ENCODE assay signal across 19 cellular contexts in the genomic region with DNA sequence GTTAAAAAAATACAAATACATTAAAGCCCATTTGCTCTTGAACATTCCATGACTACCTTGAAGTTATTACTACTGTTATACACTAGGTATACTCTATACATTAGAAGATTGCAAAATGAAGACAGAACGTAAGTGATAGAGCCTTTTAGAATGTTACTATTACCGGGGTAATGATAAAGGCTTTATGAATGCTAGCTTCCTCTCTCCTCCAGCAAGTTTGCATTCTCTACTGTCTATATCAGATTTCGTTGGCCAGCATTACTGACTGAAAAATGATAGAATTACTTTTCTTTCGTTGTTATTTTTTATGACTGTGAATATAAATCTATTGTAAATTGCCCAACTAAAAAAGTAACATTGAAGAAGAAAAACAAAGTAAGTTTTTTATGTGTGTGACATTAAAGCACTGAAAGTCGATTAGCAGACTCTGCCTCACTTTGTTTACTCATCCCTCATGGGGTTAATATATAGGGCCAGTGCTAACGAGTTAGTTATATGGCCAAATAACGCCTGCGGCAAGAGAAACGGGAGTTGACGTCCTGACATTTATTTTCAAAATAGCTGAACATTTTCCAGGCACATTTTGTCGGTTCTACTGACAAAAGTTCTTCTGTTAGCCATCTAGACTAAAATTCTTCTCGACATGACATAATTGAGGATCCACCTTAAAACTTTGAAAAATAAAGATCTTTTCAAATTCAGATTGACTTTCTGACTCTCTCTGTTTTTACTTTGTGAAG.
DNase-seq lines count a peak whose midpoint lies in the region; TF ChIP-seq lines count a peak whose summit lies in the region.
"Had no signal": no experiment of that assay in that cellular context is flagged by ENCODE, and none has a peak within 500 bp of the region (broad histone marks: within the 10 kb centered on the region; RNA-seq: fewer than 3 reads in every experiment).

No MANE protein-coding gene starts in this region.

- peak overlapping the region; percentile 93 for H3K27ac Mint-ChIP-seq in mesothelial cell of epicardium
- H3K27ac Mint-ChIP-seq: CD4-positive, alpha-beta memory T cell; GM23338 had no signal

- H3K9me3 Mint-ChIP-seq in mesothelial cell of epicardium: peaks cover 4% of the 10 kb centered on the region
- H3K9me3 Mint-ChIP-seq: CD4-positive, alpha-beta memory T cell; GM23338 had no signal

- peak; percentile 50 for DNase-seq in EH (ENCODE audit: low read depth)
- DNase-seq in RPMI7951 (ENCODE audit: low read depth): peak; percentile 19
- DNase-seq in fibroblast of gingiva (ENCODE audit: low read depth): peak; percentile 4
- DNase-seq in mesothelial cell of epicardium (ENCODE audit: low spot score in 2 of 2, unreplicated experiment in 2 of 2): no peak
- DNase-seq in NCI-H2171 treated with DMSO at 0.1 percent for 48 hours (lab: John Stamatoyannopoulos, UW): no peak
- DNase-seq in activated effector memory CD4-positive, alpha-beta T cell treated with anti-CD3 and anti-CD28 coated beads, Interleukin-2, amount 50 U/mL, for 16 hours: no peak
- no peak for DNase-seq in pons (ENCODE audit: low spot score)
- no peak for DNase-seq in GDM1 (lab: John Stamatoyannopoulos, UW)
- DNase-seq: 8988T; CD4-positive, alpha-beta memory T cell; DMS79 treated with DMSO at 0.1 percent for 48 hours; GF-D8; Karpas-422; MG63; NCI-H1105; NCI-H187; NCI-H526 treated with DMSO at 0.1 percent for 48 hours; RPMI8226 had no signal

- no peaks in the 10 kb centered on the region for H3K27me3 Mint-ChIP-seq in mesothelial cell of epicardium (ENCODE audit: low read depth)
- H3K27me3 Mint-ChIP-seq: CD4-positive, alpha-beta memory T cell had no signal

- H3K4me3 Mint-ChIP-seq in mesothelial cell of epicardium: peak overlapping the region; percentile 29
- H3K4me3 Mint-ChIP-seq: CD4-positive, alpha-beta memory T cell; GM23338 had no signal

- no peaks in the 10 kb centered on the region for H3K36me3 Mint-ChIP-seq in mesothelial cell of epicardium
- H3K36me3 Mint-ChIP-seq: CD4-positive, alpha-beta memory T cell had no signal

- TF ChIP-seq CTCF in mesothelial cell of epicardium (IDR thresholded peaks at IDR 0.05; ENCODE audit: unreplicated experiment): no peak

- H3K4me1 Mint-ChIP-seq in mesothelial cell of epicardium: peaks cover 43% of the 10 kb centered on the region
- H3K4me1 Mint-ChIP-seq: CD4-positive, alpha-beta memory T cell had no signal

Comparison
In these comparisons a context has a peak if more than half of its experiments do, and no peak if none do; other contexts are left out.
1. DNase-seq: peak in EH (single experiment), RPMI7951 (single experiment) and fibroblast of gingiva (single experiment); none in mesothelial cell of epicardium (0 of 2), NCI-H2171 treated with DMSO at 0.1 percent for 48 hours (single experiment), activated effector memory CD4-positive, alpha-beta T cell treated with anti-CD3 and anti-CD28 coated beads, Interleukin-2, amount 50 U/mL, for 16 hours (single experiment), pons (single experiment) and GDM1 (single experiment).